Comparison of ENCODE assay signal across 1 cellular context in the genomic region with DNA sequence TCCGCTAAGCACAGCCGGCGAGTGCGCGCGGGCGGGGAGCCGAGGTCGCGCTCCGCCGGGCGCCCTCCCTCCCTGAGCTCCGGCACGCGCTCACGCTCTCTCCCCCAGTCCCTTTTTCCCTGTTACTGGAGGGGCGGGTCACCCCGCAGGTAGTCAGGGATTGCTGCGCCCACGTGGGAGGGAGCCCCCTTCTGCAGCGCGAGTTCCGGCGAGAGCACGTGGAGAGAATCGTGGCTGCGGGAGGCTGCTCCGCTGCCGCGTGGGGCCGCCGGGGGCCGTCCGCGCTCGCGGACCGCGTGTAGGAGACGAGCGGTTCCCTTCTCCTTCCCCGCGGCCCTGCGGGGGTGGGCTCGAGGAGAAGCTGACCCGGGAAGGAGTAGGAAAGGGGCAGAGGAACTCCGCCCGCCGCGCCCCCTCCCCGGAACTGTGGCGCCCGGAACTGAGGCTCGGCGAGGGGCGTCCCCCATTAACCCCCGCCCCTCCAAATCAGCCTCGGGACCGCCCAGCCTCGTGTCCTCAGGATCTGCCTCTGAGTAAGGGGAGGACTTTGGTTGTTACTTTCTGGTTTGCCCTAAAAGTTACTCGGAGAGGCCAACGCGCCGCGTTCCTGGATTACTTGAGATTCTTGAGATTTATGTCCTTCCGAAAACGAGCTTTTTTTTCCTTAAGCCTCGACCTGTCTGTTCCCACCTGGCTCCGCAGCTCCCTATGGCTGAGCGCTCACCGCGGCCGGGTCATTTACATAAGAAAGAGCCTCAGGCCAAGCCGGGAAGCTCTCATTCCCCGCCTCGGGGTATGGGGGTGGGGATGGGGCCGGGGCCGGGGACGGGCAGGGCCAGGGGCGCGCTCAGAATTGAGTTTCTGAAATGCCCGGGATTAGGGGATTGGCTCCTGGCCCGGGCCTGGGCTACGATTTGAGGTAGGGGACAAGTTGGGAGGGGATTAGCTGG.
TF ChIP-seq lines count a peak whose summit lies in the region.

No MANE protein-coding gene starts in this region.

TF ChIP-seq in HEK293, 187 proteins besides CTCF, POLR2A, EP300 and RAD21 (continued from another document):
- TF ChIP-seq PBX3 (CRISPR knock-in tag; IDR thresholded peaks at IDR 0.05) (no peak), ZSCAN4 (tag by site-specific recombination; IDR thresholded peaks at IDR 0.05) (no peak), ZNF580 (tag by site-specific recombination; IDR thresholded peaks at IDR 0.05) (no peak), INSM2 (tag by site-specific recombination; IDR thresholded peaks at IDR 0.05) (no peak)
- TF ChIP-seq, protein P1, sequence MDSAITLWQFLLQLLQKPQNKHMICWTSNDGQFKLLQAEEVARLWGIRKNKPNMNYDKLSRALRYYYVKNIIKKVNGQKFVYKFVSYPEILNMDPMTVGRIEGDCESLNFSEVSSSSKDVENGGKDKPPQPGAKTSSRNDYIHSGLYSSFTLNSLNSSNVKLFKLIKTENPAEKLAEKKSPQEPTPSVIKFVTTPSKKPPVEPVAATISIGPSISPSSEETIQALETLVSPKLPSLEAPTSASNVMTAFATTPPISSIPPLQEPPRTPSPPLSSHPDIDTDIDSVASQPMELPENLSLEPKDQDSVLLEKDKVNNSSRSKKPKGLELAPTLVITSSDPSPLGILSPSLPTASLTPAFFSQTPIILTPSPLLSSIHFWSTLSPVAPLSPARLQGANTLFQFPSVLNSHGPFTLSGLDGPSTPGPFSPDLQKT (IDR thresholded peaks at IDR 0.05; ENCODE audit: borderline replicate concordance, low read depth, low read length), result no peak
